ENCODE assay signal across 27 cellular contexts in the genomic region with DNA sequence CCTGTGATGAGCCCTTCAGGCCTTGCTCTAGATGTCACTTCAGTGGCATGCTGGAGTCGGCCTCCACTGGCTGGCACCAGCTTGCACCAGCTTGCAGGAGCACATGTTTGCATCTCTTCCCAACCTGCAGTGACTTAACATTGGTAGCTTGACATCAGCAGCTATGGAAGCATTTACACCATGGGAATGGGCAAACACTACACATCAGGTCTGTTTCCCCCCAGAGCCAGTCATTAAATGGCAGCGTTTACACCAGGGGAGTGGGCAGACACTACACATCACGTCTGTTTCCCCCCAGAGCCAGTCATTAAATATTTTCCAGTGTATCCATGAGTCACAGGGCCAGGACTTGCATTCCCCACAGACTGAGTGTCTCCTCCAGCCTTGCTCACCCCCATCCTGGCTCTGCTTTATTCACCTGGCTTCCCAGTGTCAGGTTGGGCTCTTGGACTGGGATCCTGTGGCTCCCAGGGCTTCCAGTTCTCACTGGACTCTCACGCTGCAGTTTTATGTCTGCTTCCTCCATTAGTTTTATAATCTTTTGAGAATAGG.
"Had no signal": no experiment of that assay in that cellular context is flagged by ENCODE, and none has a peak within 500 bp of the region (broad histone marks: within the 10 kb centered on the region; RNA-seq: fewer than 3 reads in every experiment).

No MANE protein-coding gene starts in this region.

- H3K27ac ChIP-seq: breast epithelium, KMS-11, Peyer's patch had no signal

- H3K4me3 ChIP-seq: breast epithelium, MG63, Peyer's patch had no signal

- H3K9ac ChIP-seq: KMS-11 had no signal

- DNase-seq: activated CD4-positive, alpha-beta T cell treated with anti-CD3 and anti-CD28 coated beads for 48 hours; activated CD4-positive, alpha-beta T cell treated with anti-CD3 and anti-CD28 coated beads, Interleukin-2, amount 50 U/mL, for 4 hours; activated CD4-positive, CD25-positive, alpha-beta regulatory T cell treated with anti-CD3 and anti-CD28 coated beads, Interleukin-2, amount 50 U/mL, for 72 hours; activated CD8-positive, alpha-beta memory T cell treated with anti-CD3 and anti-CD28 coated beads, Interleukin-2, amount 10 ng/mL, durations not matched to agents 7 days and 5 days; activated CD8-positive, alpha-beta T cell treated with anti-CD3 and anti-CD28 coated beads, Interleukin-2, amount 10 ng/mL, durations not matched to agents 7 days and 5 days; activated naive CD4-positive, alpha-beta T cell treated with anti-CD3 and anti-CD28 coated beads, Interleukin-2, amount 50 U/mL, for 16 hours; activated T-cell treated with anti-CD3 and anti-CD28 coated beads, Interleukin-2, amount 50 U/mL, for 72 hours; aorta; central memory CD4-positive, alpha-beta T cell; MG63; MV-4-11; NCI-H1092 treated with DMSO at 0.1 percent for 48 hours; NCI-H1417 treated with DMSO at 0.1 percent for 48 hours; NCI-H1694; NCI-H2029; NCI-H2107; NCI-H510A treated with DMSO at 0.1 percent for 48 hours; NCI-H69; NK-92 treated with Interleukin-12 subunit alpha and Interleukin-12 subunit beta, amount 100 ng/mL, for 24 hours; OCI-M1; Peyer's patch; SIG-M5; T-helper 17 cell; T-helper 9 cell had no signal

- ATAC-seq: activated CD8-positive, alpha-beta memory T cell treated with anti-CD3 and anti-CD28 coated beads, Interleukin-2, amount 10 ng/mL, durations not matched to agents 7 days and 5 days; activated CD8-positive, alpha-beta T cell treated with anti-CD3 and anti-CD28 coated beads, Interleukin-2, amount 10 ng/mL, durations not matched to agents 7 days and 5 days; activated T-cell treated with anti-CD3 and anti-CD28 coated beads, Interleukin-2, amount 50 U/mL, for 72 hours; T-helper 17 cell; WTC11 had no signal

- H3K4me2 ChIP-seq: KMS-11 had no signal

- H3K9me3 ChIP-seq: breast epithelium, MG63, Peyer's patch had no signal

- H3K27me3 ChIP-seq: MG63, Peyer's patch had no signal

- H3K36me3 ChIP-seq: breast epithelium, MG63, Peyer's patch had no signal
